In the genomic region with DNA sequence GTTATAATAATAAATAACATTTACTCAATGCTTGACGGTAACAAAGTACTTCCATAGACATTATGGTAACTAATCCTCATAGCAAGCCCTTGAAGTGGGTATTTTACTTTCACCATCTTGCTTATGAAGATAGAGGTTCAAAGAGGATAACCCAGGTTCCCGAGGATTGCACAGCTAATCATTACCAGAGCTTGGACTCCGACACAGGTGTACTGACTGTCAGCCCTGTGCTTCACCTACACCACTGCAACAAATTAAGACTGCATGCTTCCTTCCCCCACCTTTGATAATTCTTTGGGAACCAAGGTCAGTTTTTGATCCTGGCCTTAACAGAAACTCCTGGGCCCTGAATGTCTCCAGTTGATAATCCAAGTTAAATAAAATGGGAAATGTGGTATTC, we compare ENCODE assay signal across 30 cellular contexts.
"Had no signal": no experiment of that assay in that cellular context is flagged by ENCODE, and none has a peak within 500 bp of the region (broad histone marks: within the 10 kb centered on the region; RNA-seq: fewer than 3 reads in every experiment).

No MANE protein-coding gene starts in this region.

- H3K36me3 ChIP-seq: ascending aorta, breast epithelium, cardiac muscle cell, colonic mucosa, esophagus squamous epithelium, gastroesophageal sphincter had no signal

- H3K9me3 Mint-ChIP-seq: activated CD4-positive, alpha-beta memory T cell treated with anti-CD3 and anti-CD28 coated beads, Interleukin-2, amount 10 ng/mL, durations not matched to agents 7 days and 5 days; activated CD4-positive, alpha-beta T cell treated with anti-CD3 and anti-CD28 coated beads, Interleukin-2, amount 10 ng/mL, durations not matched to agents 7 days and 5 days; activated naive CD4-positive, alpha-beta T cell treated with anti-CD3 and anti-CD28 coated beads, Interleukin-2, amount 10 ng/mL, durations not matched to agents 7 days and 5 days; activated naive CD4-positive, alpha-beta T cell treated with anti-CD3 and anti-CD28 coated beads, Interleukin-2, amount 50 U/mL, for 72 hours; activated naive CD8-positive, alpha-beta T cell treated with anti-CD3 and anti-CD28 coated beads, Interleukin-2, amount 10 ng/mL, durations not matched to agents 7 days and 5 days; activated T-cell treated with anti-CD3 and anti-CD28 coated beads, Interleukin-2, amount 50 U/mL, for 24 hours; activated T-cell treated with anti-CD3 and anti-CD28 coated beads, Interleukin-2, amount 50 U/mL, for 72 hours; brain; endodermal cell had no signal

- H3K27me3 ChIP-seq: ascending aorta, breast epithelium, cardiac muscle cell, colonic mucosa, dorsolateral prefrontal cortex, esophagus squamous epithelium, gastroesophageal sphincter, heart right ventricle had no signal

- H3K4me1 Mint-ChIP-seq: activated naive CD4-positive, alpha-beta T cell treated with anti-CD3 and anti-CD28 coated beads, Interleukin-2, amount 10 ng/mL, durations not matched to agents 7 days and 5 days; brain had no signal

- H3K27ac Mint-ChIP-seq: activated CD4-positive, alpha-beta memory T cell treated with anti-CD3 and anti-CD28 coated beads, Interleukin-2, amount 10 ng/mL, durations not matched to agents 7 days and 5 days; activated CD4-positive, alpha-beta T cell treated with anti-CD3 and anti-CD28 coated beads, Interleukin-2, amount 10 ng/mL, durations not matched to agents 7 days and 5 days; activated naive CD4-positive, alpha-beta T cell treated with anti-CD3 and anti-CD28 coated beads, Interleukin-2, amount 10 ng/mL, durations not matched to agents 7 days and 5 days; activated naive CD4-positive, alpha-beta T cell treated with anti-CD3 and anti-CD28 coated beads, Interleukin-2, amount 50 U/mL, for 72 hours; activated naive CD8-positive, alpha-beta T cell treated with anti-CD3 and anti-CD28 coated beads, Interleukin-2, amount 10 ng/mL, durations not matched to agents 7 days and 5 days; activated T-cell treated with anti-CD3 and anti-CD28 coated beads, Interleukin-2, amount 50 U/mL, for 24 hours; activated T-cell treated with anti-CD3 and anti-CD28 coated beads, Interleukin-2, amount 50 U/mL, for 72 hours; brain; endodermal cell had no signal

- ATAC-seq: activated naive CD4-positive, alpha-beta T cell treated with anti-CD3 and anti-CD28 coated beads, Interleukin-2, amount 50 U/mL, for 72 hours; activated T-cell treated with anti-CD3 and anti-CD28 coated beads, Interleukin-2, amount 50 U/mL, for 72 hours; gastroesophageal sphincter; heart right ventricle had no signal

- H3K4me3 ChIP-seq: ascending aorta, breast epithelium, cardiac muscle cell, colonic mucosa, dorsolateral prefrontal cortex, esophagus squamous epithelium, gastroesophageal sphincter, heart right ventricle had no signal

- H3K27me3 Mint-ChIP-seq: activated CD4-positive, alpha-beta memory T cell treated with anti-CD3 and anti-CD28 coated beads, Interleukin-2, amount 10 ng/mL, durations not matched to agents 7 days and 5 days; activated CD4-positive, alpha-beta T cell treated with anti-CD3 and anti-CD28 coated beads, Interleukin-2, amount 10 ng/mL, durations not matched to agents 7 days and 5 days; activated naive CD4-positive, alpha-beta T cell treated with anti-CD3 and anti-CD28 coated beads, Interleukin-2, amount 10 ng/mL, durations not matched to agents 7 days and 5 days; activated naive CD8-positive, alpha-beta T cell treated with anti-CD3 and anti-CD28 coated beads, Interleukin-2, amount 10 ng/mL, durations not matched to agents 7 days and 5 days; activated T-cell treated with anti-CD3 and anti-CD28 coated beads, Interleukin-2, amount 50 U/mL, for 24 hours had no signal

- H3K4me1 ChIP-seq: ascending aorta, breast epithelium, colonic mucosa, gastroesophageal sphincter had no signal

- H3K27ac ChIP-seq: ascending aorta, breast epithelium, cardiac muscle cell, colonic mucosa, esophagus squamous epithelium, gastroesophageal sphincter, heart right ventricle had no signal

- H3K9me3 ChIP-seq: ascending aorta, breast epithelium, colonic mucosa, esophagus squamous epithelium, gastroesophageal sphincter, heart right ventricle had no signal

- DNase-seq: activated CD4-positive, alpha-beta memory T cell treated with anti-CD3 and anti-CD28 coated beads, Interleukin-2, amount 10 ng/mL, durations not matched to agents 7 days and 5 days; activated CD4-positive, alpha-beta T cell treated with anti-CD3 and anti-CD28 coated beads for 1 hour; activated CD4-positive, alpha-beta T cell treated with anti-CD3 and anti-CD28 coated beads for 4 hours; activated CD4-positive, alpha-beta T cell treated with anti-CD3 and anti-CD28 coated beads, Interleukin-2, amount 10 ng/mL, durations not matched to agents 7 days and 5 days; activated CD4-positive, alpha-beta T cell treated with anti-CD3 and anti-CD28 coated beads, Interleukin-2, amount 50 U/mL, for 4 hours; activated CD8-positive, alpha-beta memory T cell treated with anti-CD3 and anti-CD28 coated beads, Interleukin-2, amount 50 U/mL, for 48 hours; activated gamma-delta T cell; activated naive CD4-positive, alpha-beta T cell; activated naive CD4-positive, alpha-beta T cell treated with anti-CD3 and anti-CD28 coated beads, Interleukin-2, amount 10 ng/mL, durations not matched to agents 7 days and 5 days; activated naive CD8-positive, alpha-beta T cell treated with anti-CD3 and anti-CD28 coated beads, Interleukin-2, amount 10 ng/mL, durations not matched to agents 7 days and 5 days; activated T-cell treated with anti-CD3 and anti-CD28 coated beads for 4 hours; activated T-cell treated with anti-CD3 and anti-CD28 coated beads, Interleukin-2, amount 50 U/mL, for 24 hours; activated T-cell treated with anti-CD3 and anti-CD28 coated beads, Interleukin-2, amount 50 U/mL, for 72 hours; central memory CD4-positive, alpha-beta T cell; cerebellar nuclear complex; colonic mucosa; dorsolateral prefrontal cortex; effector memory CD4-positive, alpha-beta T cell; endodermal cell; erythroblast; esophagus squamous epithelium; foreskin melanocyte; heart right ventricle; T-helper 2 cell had no signal

- H3K4me3 Mint-ChIP-seq: activated CD4-positive, alpha-beta memory T cell treated with anti-CD3 and anti-CD28 coated beads, Interleukin-2, amount 10 ng/mL, durations not matched to agents 7 days and 5 days; activated CD4-positive, alpha-beta T cell treated with anti-CD3 and anti-CD28 coated beads, Interleukin-2, amount 10 ng/mL, durations not matched to agents 7 days and 5 days; activated naive CD4-positive, alpha-beta T cell treated with anti-CD3 and anti-CD28 coated beads, Interleukin-2, amount 10 ng/mL, durations not matched to agents 7 days and 5 days; activated naive CD8-positive, alpha-beta T cell treated with anti-CD3 and anti-CD28 coated beads, Interleukin-2, amount 10 ng/mL, durations not matched to agents 7 days and 5 days; activated T-cell treated with anti-CD3 and anti-CD28 coated beads, Interleukin-2, amount 50 U/mL, for 24 hours; activated T-cell treated with anti-CD3 and anti-CD28 coated beads, Interleukin-2, amount 50 U/mL, for 72 hours; brain; endodermal cell had no signal

- H3K36me3 Mint-ChIP-seq: activated naive CD4-positive, alpha-beta T cell treated with anti-CD3 and anti-CD28 coated beads, Interleukin-2, amount 10 ng/mL, durations not matched to agents 7 days and 5 days had no signal
